8 cellular contexts compared by ENCODE assay signal in the genomic region with DNA sequence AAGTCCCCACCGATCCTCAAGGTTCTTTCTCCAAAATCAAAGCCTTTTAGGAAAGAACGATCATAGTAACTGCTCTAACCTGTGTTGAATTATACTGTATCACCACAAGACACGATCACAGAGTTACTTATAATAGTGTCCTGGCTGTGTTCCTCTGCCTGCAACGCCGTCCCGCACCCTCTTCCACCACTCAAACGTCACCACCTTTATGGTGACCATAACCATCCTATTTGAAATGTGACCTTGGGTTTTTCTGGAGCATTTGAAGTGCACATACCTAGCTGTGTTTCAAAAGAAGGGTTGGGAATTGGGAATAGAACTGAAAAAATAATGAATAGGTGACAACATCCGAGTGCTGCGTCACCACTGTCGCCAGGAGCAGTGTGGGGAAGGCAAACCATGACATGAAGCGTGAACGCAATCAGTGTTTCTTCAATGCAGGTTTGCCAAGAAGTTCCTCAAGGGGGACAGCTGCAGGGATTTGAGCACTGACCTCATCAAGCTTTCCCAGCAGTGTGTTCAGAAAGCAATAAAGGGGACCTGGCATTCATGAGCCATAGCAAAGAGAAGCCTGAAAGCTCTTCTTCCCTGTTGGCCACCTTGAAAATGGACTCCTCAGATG. TPM values are rescaled to one million over a fixed set of nuclear protein-coding genes. Genes with fewer than 3 reads are reported as not detected.
A peak's percentile ranks its signal among the peaks of the same experiment; 100 is the strongest.
DNase-seq lines count a peak whose midpoint lies in the region; ATAC-seq and TF ChIP-seq lines count a peak whose summit lies in the region.

No MANE protein-coding gene starts in this region.

- CTCF ChIA-PET in HCT116 (lab: Charles Lee): interaction anchor here (2.3 kb wide), 1 partner anchor 11 kb away, joined by 10 read pairs; no protein-coding TSS in a partner anchor

- no peak for TF ChIP-seq POLR2A in HCT116 (IDR thresholded peaks at IDR 0.05; ENCODE audit: borderline replicate concordance, extremely low read depth, insufficient read depth, insufficient read length)

- H2AFZ ChIP-seq in HCT116 (ENCODE audit: low read depth, low read length, poor library complexity, severe bottlenecking) (no peak overlapping the region), SU-DHL-6 (ENCODE audit: low read depth, low read length, severe bottlenecking) (peak overlapping the region; percentile 76)

- H3K4me1 ChIP-seq in HCT116 (ENCODE audit: control insufficient read depth in 1 of 2, insufficient read depth in 2 of 2, low read length in 2 of 2) (peaks cover 2 to 12% of the 10 kb centered on the region in 2 experiments; a peak in 3 of 4 replicates), skeletal muscle satellite cell (ENCODE audit: control insufficient read depth, insufficient read depth, low read length) (peaks cover 11% of the 10 kb centered on the region)

- H3K4me2 ChIP-seq in HCT116 (ENCODE audit: low read length): peak overlapping the region; percentile 82
- H3K4me2 ChIP-seq in SU-DHL-6 (ENCODE audit: low read depth, low read length, poor library complexity, severe bottlenecking): peak overlapping the region; percentile 77
- peak overlapping the region; percentile 79 for H3K4me2 ChIP-seq in skeletal muscle satellite cell (ENCODE audit: low read length)

- POLR2A ChIA-PET in HCT116 (lab: Charles Lee): no interaction called here

- RAD21 ChIA-PET in HCT116 (lab: Charles Lee; ENCODE audit: low non-redundant PET in 1 of 2, low total read pairs in 2 of 2, uncharacterized antibody in 2 of 2, unreplicated experiment in 2 of 2): no interaction called here

- peak overlapping the region; percentile 77 for H3K9ac ChIP-seq in HCT116 (ENCODE audit: low read length)
- H3K9ac ChIP-seq in SU-DHL-6 (ENCODE audit: low read length): peak overlapping the region; percentile 77
- H3K9ac ChIP-seq in skeletal muscle satellite cell (ENCODE audit: low read depth, low read length): peak overlapping the region; percentile 66

- BruUV-seq in HCT116 (replicated peaks; lab: Mats Ljungman, UMichigan): no TSS peak

- H3K27me3 ChIP-seq in HCT116 (ENCODE audit: insufficient read depth, low read length) (no peaks in the 10 kb centered on the region), SU-DHL-6 (ENCODE audit: low read length) (no peaks in the 10 kb centered on the region), skeletal muscle satellite cell (ENCODE audit: control insufficient read depth, insufficient read depth, low read length) (no peaks in the 10 kb centered on the region)

- H3K4me3 ChIP-seq in HCT116 (replicated peaks in 1 of 2; ENCODE audit: low read depth in 1 of 2, low read length in 2 of 2) (peak overlapping the region; percentile 38 to 94), SU-DHL-6 (ENCODE audit: insufficient read depth, low read length, poor library complexity, severe bottlenecking) (peak overlapping the region; percentile 80), fibroblast of villous mesenchyme (ENCODE audit: low read depth, low read length) (peak overlapping the region; percentile 59), skeletal muscle satellite cell (ENCODE audit: low read length) (peak overlapping the region; percentile 83)

- intact Hi-C loops in HCT116 (cut with micrococcal nuclease): no loop called here

- H4K20me1 ChIP-seq in HCT116 (ENCODE audit: insufficient read depth): no peaks in the 10 kb centered on the region
- no peaks in the 10 kb centered on the region for H4K20me1 ChIP-seq in SU-DHL-6 (ENCODE audit: low read depth, low read length)

- H3F3A ChIP-seq in SU-DHL-6 (ENCODE audit: insufficient read depth): peaks cover 37% of the 10 kb centered on the region

- TF ChIP-seq RAD21 in HCT116 (IDR thresholded peaks at IDR 0.05; ENCODE audit: low read depth): no peak

- ATAC-seq in HCT116 (no peak), left lobe of liver (no peak)

- H3K36me3 ChIP-seq in HCT116 (ENCODE audit: control insufficient read depth in 1 of 2, insufficient read depth in 2 of 2, low read length in 2 of 2) (peaks cover 42 to 51% of the 10 kb centered on the region in 2 experiments), SU-DHL-6 (ENCODE audit: low read length) (peaks cover 17% of the 10 kb centered on the region; the same call in 1 of the 2 replicates), skeletal muscle satellite cell (ENCODE audit: insufficient read depth, low read length) (peaks cover 57% of the 10 kb centered on the region)

- H3K9me2 ChIP-seq in HCT116 (ENCODE audit: insufficient read depth) (no peaks in the 10 kb centered on the region), SU-DHL-6 (replicated peaks; ENCODE audit: insufficient read depth, low read length) (no peaks in the 10 kb centered on the region)

- H3K9me3 ChIP-seq in HCT116 (ENCODE audit: control insufficient read depth in 1 of 2, insufficient read depth in 1 of 2, low read depth in 1 of 2, low read length in 2 of 2): no peaks in the 10 kb centered on the region
- no peaks in the 10 kb centered on the region for H3K9me3 ChIP-seq in SU-DHL-6 (ENCODE audit: insufficient read depth, low read length)
- no peaks in the 10 kb centered on the region for H3K9me3 ChIP-seq in skeletal muscle satellite cell (replicated peaks; ENCODE audit: low read length)

- H3K27ac ChIP-seq in HCT116 (ENCODE audit: low read depth, low read length): no peak overlapping the region
- H3K27ac ChIP-seq in SU-DHL-6 (ENCODE audit: low read depth, low read length): no peak overlapping the region

- peaks cover 38% of the 10 kb centered on the region for H3K79me2 ChIP-seq in HCT116 (ENCODE audit: insufficient read depth, low read length)
- H3K79me2 ChIP-seq in SU-DHL-6 (ENCODE audit: insufficient read depth, low read length): peaks cover 11% of the 10 kb centered on the region

- DNase-seq in HCT116 (ENCODE audit: low read depth, low spot score): no peak
- DNase-seq in fibroblast of villous mesenchyme (ENCODE audit: low read depth): no peak
- no peak for DNase-seq in stimulated activated CD4-positive, alpha-beta T cell treated with anti-CD3 and anti-CD28 coated beads, Interleukin-4, amount 100 ng/mL, for 4 hours
- DNase-seq in nucleus accumbens (lab: John Stamatoyannopoulos, UW): no peak
- no peak for DNase-seq in HPDE6-E6E7 (ENCODE audit: extremely low spot score)
- no peak for DNase-seq in left lobe of liver (ENCODE audit: low spot score)

- no peak for TF ChIP-seq CTCF in HCT116 (IDR thresholded peaks at IDR 0.05 in 2 of 3, conservative IDR thresholded peaks at IDR 0.05 in 1 of 3; ENCODE audit: borderline replicate concordance in 1 of 3, insufficient read depth in 1 of 3, low read depth in 2 of 3, low read length in 2 of 3)
- no peak for TF ChIP-seq CTCF in SU-DHL-6 (IDR thresholded peaks at IDR 0.05; ENCODE audit: insufficient read depth, low read length, poor library complexity, severe bottlenecking)
- no peak for TF ChIP-seq CTCF in fibroblast of villous mesenchyme (IDR thresholded peaks at IDR 0.05; ENCODE audit: insufficient read depth, low read depth, low read length)

TF ChIP-seq in HCT116, 20 proteins besides CTCF, POLR2A, EP300 and RAD21 (continues in another document):
- no peak for TF ChIP-seq FOSL1 (IDR thresholded peaks at IDR 0.05; ENCODE audit: low read depth)
- TF ChIP-seq, protein P1, sequence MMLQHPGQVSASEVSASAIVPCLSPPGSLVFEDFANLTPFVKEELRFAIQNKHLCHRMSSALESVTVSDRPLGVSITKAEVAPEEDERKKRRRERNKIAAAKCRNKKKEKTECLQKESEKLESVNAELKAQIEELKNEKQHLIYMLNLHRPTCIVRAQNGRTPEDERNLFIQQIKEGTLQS (IDR thresholded peaks at IDR 0.05): no peak
- TF ChIP-seq EZH2 (IDR thresholded peaks at IDR 0.05): no peak
- TF ChIP-seq, protein P2, sequence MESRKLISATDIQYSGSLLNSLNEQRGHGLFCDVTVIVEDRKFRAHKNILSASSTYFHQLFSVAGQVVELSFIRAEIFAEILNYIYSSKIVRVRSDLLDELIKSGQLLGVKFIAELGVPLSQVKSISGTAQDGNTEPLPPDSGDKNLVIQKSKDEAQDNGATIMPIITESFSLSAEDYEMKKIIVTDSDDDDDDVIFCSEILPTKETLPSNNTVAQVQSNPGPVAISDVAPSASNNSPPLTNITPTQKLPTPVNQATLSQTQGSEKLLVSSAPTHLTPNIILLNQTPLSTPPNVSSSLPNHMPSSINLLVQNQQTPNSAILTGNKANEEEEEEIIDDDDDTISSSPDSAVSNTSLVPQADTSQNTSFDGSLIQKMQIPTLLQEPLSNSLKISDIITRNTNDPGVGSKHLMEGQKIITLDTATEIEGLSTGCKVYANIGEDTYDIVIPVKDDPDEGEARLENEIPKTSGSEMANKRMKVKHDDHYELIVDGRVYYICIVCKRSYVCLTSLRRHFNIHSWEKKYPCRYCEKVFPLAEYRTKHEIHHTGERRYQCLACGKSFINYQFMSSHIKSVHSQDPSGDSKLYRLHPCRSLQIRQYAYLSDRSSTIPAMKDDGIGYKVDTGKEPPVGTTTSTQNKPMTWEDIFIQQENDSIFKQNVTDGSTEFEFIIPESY (IDR thresholded peaks at IDR 0.05; ENCODE audit: extremely low read depth, insufficient replicate concordance, low read length): no peak

RNA-seq across cellular contexts. Expression of a gene that starts 0.8 kb away (rescaled TPM):
- total RNA-seq in HCT116 (2021; ENCODE audit: unreplicated experiment) (45.6 TPM), fibroblast of villous mesenchyme (78.3 and 84.6 TPM in 2 replicates), left lobe of liver (33.9 TPM)
- polyA plus RNA-seq in HCT116 (2012): 41.6 and 53.8 TPM in 2 replicates
- 62.3 and 73.8 TPM in 2 replicates for total RNA-seq in skeletal muscle satellite cell (2012; rRNA removed)

RNA-seq across cellular contexts. Expression of a gene that starts 17.0 kb away (rescaled TPM):
- total RNA-seq in HCT116 (2021; ENCODE audit: unreplicated experiment) (104 TPM), fibroblast of villous mesenchyme (13.5 and 18.6 TPM in 2 replicates), left lobe of liver (22.2 TPM)
- 54.3 and 64.9 TPM in 2 replicates for polyA plus RNA-seq in HCT116 (2012)
- total RNA-seq in skeletal muscle satellite cell (2012; rRNA removed): 16.0 and 25.8 TPM in 2 replicates

RNA-seq across cellular contexts. Expression of a gene that starts 26.2 kb away (rescaled TPM):
- 25.4 TPM for total RNA-seq in HCT116 (2021; ENCODE audit: unreplicated experiment)
- polyA plus RNA-seq in HCT116 (2012): 10.0 and 13.2 TPM in 2 replicates
- 41.5 and 48.3 TPM in 2 replicates for total RNA-seq in fibroblast of villous mesenchyme
- 21.8 and 24.5 TPM in 2 replicates for total RNA-seq in skeletal muscle satellite cell (2012; rRNA removed)
- 6.3 TPM for total RNA-seq in left lobe of liver
